8 cellular contexts compared by ENCODE assay signal in genomic region chr20:58982406-58983114, GRCh38. TPM values are rescaled to one million over a fixed set of nuclear protein-coding genes. Genes with fewer than 3 reads are reported as not detected.
A peak's percentile ranks its signal among the peaks of the same experiment; 100 is the strongest.
DNase-seq lines count a peak whose midpoint lies in the region; ATAC-seq and TF ChIP-seq lines count a peak whose summit lies in the region.

No MANE protein-coding gene starts in this region.

- peak overlapping the region; percentile 57 to 85 (median 75) for H3K27ac Mint-ChIP-seq in CD4-positive, CD25-positive, alpha-beta regulatory T cell

- H3K4me2 ChIP-seq in Loucy (ENCODE audit: low read depth, low read length, poor library complexity, severe bottlenecking) (peak overlapping the region; percentile 74), mammary epithelial cell (ENCODE audit: insufficient read depth, low read depth, low read length) (peak overlapping the region; percentile 61), neural cell (ENCODE audit: low read length) (peak overlapping the region; percentile 86)

- dilution Hi-C loops in mammary epithelial cell (cut with HindIII; ENCODE audit: low sequenced_read_pairs): no loop called here

- H2AFZ ChIP-seq in Loucy (ENCODE audit: low read length) (no peak overlapping the region), mammary epithelial cell (ENCODE audit: low read depth, low read length) (no peak overlapping the region), neural cell (ENCODE audit: low read depth, low read length) (no peak overlapping the region)

- H4K20me1 ChIP-seq in Loucy (ENCODE audit: insufficient read depth, low read length, poor library complexity, severe bottlenecking): peaks cover 23% of the 10 kb centered on the region
- no peaks in the 10 kb centered on the region for H4K20me1 ChIP-seq in mammary epithelial cell (ENCODE audit: insufficient read depth, low read length)
- H4K20me1 ChIP-seq in neural cell (ENCODE audit: insufficient read depth): no peaks in the 10 kb centered on the region

- intact Hi-C loops in mammary epithelial cell (cut with micrococcal nuclease): loop anchor here (5.0 kb wide), 1 partner anchor 75 kb away; no protein-coding TSS in a partner anchor

- H3K4me1 Mint-ChIP-seq in CD4-positive, CD25-positive, alpha-beta regulatory T cell: peaks cover 24 to 51% (median 40%) of the 10 kb centered on the region in 4 donors

- H3K9ac ChIP-seq in Loucy (ENCODE audit: low read depth, low read length, poor library complexity, severe bottlenecking) (peak overlapping the region; percentile 82), mammary epithelial cell (ENCODE audit: insufficient read depth, low read length) (no peak overlapping the region), neural cell (ENCODE audit: low read length) (no peak overlapping the region)

- H3K36me3 ChIP-seq in CD4-positive, CD25-positive, alpha-beta regulatory T cell (ENCODE audit: control insufficient read depth, insufficient read depth, low read length): peaks cover 18% of the 10 kb centered on the region
- H3K36me3 ChIP-seq in Loucy (ENCODE audit: insufficient read depth, low read length): peaks cover 11% of the 10 kb centered on the region; the same call in 1 of the 2 replicates
- H3K36me3 ChIP-seq in mammary epithelial cell (ENCODE audit: insufficient read depth, low read length): peaks cover 8% of the 10 kb centered on the region
- H3K36me3 ChIP-seq in neural cell (ENCODE audit: insufficient read depth, low read length): no peaks in the 10 kb centered on the region

- CTCF ChIA-PET in mammary epithelial cell (lab: Charles Lee; ENCODE audit: low non-redundant PET): no interaction called here

- no peak for TF ChIP-seq RAD21 in neural cell (conservative IDR thresholded peaks at IDR 0.05)

- H3K9me2 ChIP-seq in Loucy (replicated peaks; ENCODE audit: low read depth, low read length) (no peaks in the 10 kb centered on the region), neural cell (ENCODE audit: insufficient read depth, low read length) (no peaks in the 10 kb centered on the region)

- 85% methylated on average over 12 of the region's 12 CpGs for WGBS in mammary epithelial cell (ENCODE audit: low coverage, missing lambda C conversion rate)

- H3K79me2 ChIP-seq in Loucy (ENCODE audit: insufficient read depth, low read length): peaks cover 53% of the 10 kb centered on the region
- peaks cover 62% of the 10 kb centered on the region for H3K79me2 ChIP-seq in mammary epithelial cell (ENCODE audit: insufficient read depth, low read length)
- peaks cover 25% of the 10 kb centered on the region for H3K79me2 ChIP-seq in neural cell (replicated peaks; ENCODE audit: insufficient read depth, low read length)

- no peaks in the 10 kb centered on the region for H3K27me3 ChIP-seq in CD4-positive, CD25-positive, alpha-beta regulatory T cell (ENCODE audit: control insufficient read depth, insufficient read depth, low read length)
- H3K27me3 ChIP-seq in Loucy (ENCODE audit: insufficient read depth, low read length, poor library complexity, severe bottlenecking) (no peaks in the 10 kb centered on the region), mammary epithelial cell (ENCODE audit: insufficient read depth, low read length) (no peaks in the 10 kb centered on the region), neural cell (ENCODE audit: insufficient read depth, low read depth, low read length) (no peaks in the 10 kb centered on the region)

- peak overlapping the region; percentile 94 to 97 (median 94) for H3K4me3 Mint-ChIP-seq in CD4-positive, CD25-positive, alpha-beta regulatory T cell

- no peaks in the 10 kb centered on the region for H3K9me3 ChIP-seq in CD4-positive, CD25-positive, alpha-beta regulatory T cell (ENCODE audit: control insufficient read depth in 2 of 2, low read length in 2 of 2)
- H3K9me3 ChIP-seq in Loucy (ENCODE audit: insufficient read depth, low read depth, low read length) (no peaks in the 10 kb centered on the region), mammary epithelial cell (replicated peaks; ENCODE audit: insufficient read depth, low read length) (no peaks in the 10 kb centered on the region), neural cell (ENCODE audit: low read length) (no peaks in the 10 kb centered on the region)

- peaks cover 15% of the 10 kb centered on the region for H3K36me3 Mint-ChIP-seq in CD4-positive, CD25-positive, alpha-beta regulatory T cell

- BruUV-seq in mammary epithelial cell (replicated peaks; lab: Mats Ljungman, UMichigan): TSS peak; percentile 26

- ATAC-seq in CD4-positive, CD25-positive, alpha-beta regulatory T cell (ENCODE audit: low read depth in 2 of 2): no peak
- no peak for ATAC-seq in GM18505 (IDR thresholded peaks at IDR 0.05; ENCODE audit: unreplicated experiment)

- in situ Hi-C loops in mammary epithelial cell (cut with MboI; ENCODE audit: low sequenced_read_pairs in 2 of 2): no loop called here

- no peak for TF ChIP-seq EP300 in neural cell (conservative IDR thresholded peaks at IDR 0.05; ENCODE audit: poor library complexity, severe bottlenecking)

- TF ChIP-seq CTCF in Loucy (conservative IDR thresholded peaks at IDR 0.05; ENCODE audit: low read length) (no peak), mammary epithelial cell (conservative IDR thresholded peaks at IDR 0.05 in 1 of 2, IDR thresholded peaks at IDR 0.05 in 1 of 2; ENCODE audit: extremely low read depth in 1 of 2, insufficient read depth in 1 of 2, low read depth in 1 of 2, low read length in 2 of 2) (no peak), neural cell (IDR thresholded peaks at IDR 0.05; ENCODE audit: poor library complexity, severe bottlenecking) (no peak)

- peak overlapping the region; percentile 30 for H3K27ac ChIP-seq in CD4-positive, CD25-positive, alpha-beta regulatory T cell (ENCODE audit: insufficient read depth, low read length, poor library complexity, severe bottlenecking)
- H3K27ac ChIP-seq in mammary epithelial cell (ENCODE audit: insufficient read depth, low read depth, low read length) (no peak overlapping the region), neural cell (ENCODE audit: low read length) (no peak overlapping the region)

- H3K27me3 Mint-ChIP-seq in CD4-positive, CD25-positive, alpha-beta regulatory T cell: peaks cover 12% of the 10 kb centered on the region

- H3F3A ChIP-seq in Loucy (ENCODE audit: low read depth) (no peaks in the 10 kb centered on the region), neural cell (ENCODE audit: insufficient read depth, low read length, poor library complexity, severe bottlenecking) (no peaks in the 10 kb centered on the region)

- H3K9me3 Mint-ChIP-seq in CD4-positive, CD25-positive, alpha-beta regulatory T cell: peaks cover 0 to 4% (median 0%) of the 10 kb centered on the region in 7 donors

- peaks cover 28% of the 10 kb centered on the region for H3K4me1 ChIP-seq in CD4-positive, CD25-positive, alpha-beta regulatory T cell (ENCODE audit: control insufficient read depth, insufficient read depth, low read length, poor library complexity, severe bottlenecking)
- H3K4me1 ChIP-seq in Loucy (ENCODE audit: insufficient read depth, low read length, poor library complexity, severe bottlenecking): peaks cover 24% of the 10 kb centered on the region
- H3K4me1 ChIP-seq in mammary epithelial cell (ENCODE audit: insufficient read depth, low read length): peaks cover 4% of the 10 kb centered on the region

- DNase-seq in CD4-positive, CD25-positive, alpha-beta regulatory T cell: peak in 1 of 3 donors; percentile 47
- DNase-seq in mammary epithelial cell (no peak), OCI-M2 (lab: John Stamatoyannopoulos, UW; ENCODE audit: unreplicated experiment) (no peak), T1000 (lab: John Stamatoyannopoulos, UW) (no peak), NCI-H1436 (lab: John Stamatoyannopoulos, UW) (no peak)

- peak overlapping the region; percentile 82 for H3K4me3 ChIP-seq in CD4-positive, CD25-positive, alpha-beta regulatory T cell (ENCODE audit: low read depth, low read length)
- H3K4me3 ChIP-seq in Loucy (ENCODE audit: low read length, poor library complexity, severe bottlenecking) (peak overlapping the region; percentile 83), mammary epithelial cell (replicated peaks in 1 of 3; ENCODE audit: insufficient read depth in 1 of 3, low read depth in 2 of 3, low read length in 3 of 3) (peak overlapping the region; percentile 73 to 87 (median 83)), neural cell (ENCODE audit: low read length) (peak overlapping the region; percentile 81)

- TF ChIP-seq POLR2A in GM18505 (IDR thresholded peaks at IDR 0.05; ENCODE audit: borderline replicate concordance, extremely low read depth, insufficient read depth, insufficient read length): no peak

TF ChIP-seq in neural cell, 6 proteins besides CTCF, POLR2A, EP300 and RAD21:
- TF ChIP-seq SMC3 (conservative IDR thresholded peaks at IDR 0.05; ENCODE audit: poor library complexity) (no peak), EZH2 (IDR thresholded peaks at IDR 0.05; ENCODE audit: borderline replicate concordance, insufficient read depth, low read length, poor library complexity, severe bottlenecking) (no peak)

RNA-seq across cellular contexts. Expression of gene NELFCD, which starts 1.5 kb away (rescaled TPM):
- 66.3 TPM for total RNA-seq in CD4-positive, CD25-positive, alpha-beta regulatory T cell
- polyA plus RNA-seq in CD4-positive, CD25-positive, alpha-beta regulatory T cell: 10 to 100 TPM; 58.6 to 68.2 (median 59.4) TPM
- 10 to 100 TPM; 37.8 to 69.7 TPM for total RNA-seq in mammary epithelial cell
- polyA plus RNA-seq in mammary epithelial cell: 84.9 TPM
- 143 TPM for polyA minus RNA-seq in mammary epithelial cell
- polyA plus RNA-seq in neural cell: 88.7 and 104 TPM in 2 replicates
- polyA minus RNA-seq in neural cell: 51.4 and 57.7 TPM in 2 replicates

RNA-seq across cellular contexts. Expression of gene CTSZ, which starts 24.5 kb away (rescaled TPM):
- 26.6 TPM for total RNA-seq in CD4-positive, CD25-positive, alpha-beta regulatory T cell
- 1 to 10 TPM; 1.8 to 3.4 (median 3.2) TPM for polyA plus RNA-seq in CD4-positive, CD25-positive, alpha-beta regulatory T cell
- total RNA-seq in mammary epithelial cell: 100 to 1,000 TPM; 138 to 139 TPM
- polyA plus RNA-seq in mammary epithelial cell: 156 TPM
- 116 TPM for polyA minus RNA-seq in mammary epithelial cell
- 0.31 and 0.78 TPM in 2 replicates for polyA plus RNA-seq in neural cell
- polyA minus RNA-seq in neural cell: not detected in 2 replicates

RNA-seq across cellular contexts. Expression of gene TUBB1, which starts 36.7 kb away (rescaled TPM):
- 31.7 TPM for total RNA-seq in CD4-positive, CD25-positive, alpha-beta regulatory T cell
- polyA plus RNA-seq in CD4-positive, CD25-positive, alpha-beta regulatory T cell: under 1 TPM; 0.07 to 0.22 (median 0.13) TPM
- total RNA-seq in mammary epithelial cell: not detected
- 0.01 TPM for polyA plus RNA-seq in mammary epithelial cell
- not detected for polyA minus RNA-seq in mammary epithelial cell
- not detected in 2 replicates for polyA plus RNA-seq in neural cell
- polyA minus RNA-seq in neural cell: not detected in 2 replicates

RNA-seq across cellular contexts. Expression of gene ATP5F1E, which starts 49.6 kb away (rescaled TPM):
- 54.9 TPM for total RNA-seq in CD4-positive, CD25-positive, alpha-beta regulatory T cell
- polyA plus RNA-seq in CD4-positive, CD25-positive, alpha-beta regulatory T cell: 100 to 1,000 TPM in 2 of 4 donors, 10 to 100 TPM in 2; 85.6 to 145 (median 102) TPM
- 10 to 100 TPM; 13.7 to 75.4 TPM for total RNA-seq in mammary epithelial cell
- polyA plus RNA-seq in mammary epithelial cell (39.1 TPM), neural cell (133 and 136 TPM in 2 replicates)
- polyA minus RNA-seq in mammary epithelial cell (9.7 TPM), neural cell (37.3 and 44.1 TPM in 2 replicates)

Comparison
In these comparisons a context has a peak if more than half of its experiments do, and no peak if none do; other contexts are left out.
1. RNA of gene CTSZ, which starts 24.5 kb away (polyA plus RNA-seq): 156 TPM in mammary epithelial cell (single experiment); 1.8 to 3.4 TPM in CD4-positive, CD25-positive, alpha-beta regulatory T cell and 0.31 to 0.78 TPM in neural cell; every median in the first group is over 10 times any median in the second.
2. Peak in every context shown above with its lines, with median percentiles within 50 percentile points of each other: H3K4me3 ChIP-seq and H3K4me2 ChIP-seq.